ENCODE assay signal across 20 cellular contexts in the genomic region with DNA sequence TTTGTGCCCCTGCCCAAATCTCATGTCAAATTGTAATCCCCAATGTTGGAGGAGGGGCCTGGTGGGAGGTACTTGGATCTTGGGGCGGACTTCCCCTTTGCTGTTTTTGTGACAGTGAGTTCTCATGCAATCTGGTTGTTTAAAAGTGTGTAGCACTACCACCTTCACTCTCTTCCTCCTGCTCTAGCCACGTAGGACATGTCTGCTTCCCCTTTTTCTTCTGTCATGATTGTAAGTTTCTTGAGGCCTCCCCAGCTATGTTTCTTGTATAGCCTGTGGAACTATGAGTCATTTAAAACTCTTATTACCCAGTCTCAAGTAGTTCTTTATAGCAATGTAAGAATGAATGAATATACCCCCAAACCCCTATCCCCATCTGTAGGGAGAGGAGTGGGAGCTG.
"Had no signal": no experiment of that assay in that cellular context is flagged by ENCODE, and none has a peak within 500 bp of the region (broad histone marks: within the 10 kb centered on the region; RNA-seq: fewer than 3 reads in every experiment).

No MANE protein-coding gene starts in this region.

- H3K9me3 ChIP-seq: breast epithelium, right atrium auricular region, tibial artery had no signal

- H3K36me3 ChIP-seq: right atrium auricular region, tibial artery, WERI-Rb-1 had no signal

- ATAC-seq: activated T-cell treated with anti-CD3 and anti-CD28 coated beads, Interleukin-2, amount 50 U/mL, for 72 hours; left colon had no signal

- H3K4me1 ChIP-seq: breast epithelium, right atrium auricular region, tibial artery had no signal

- H3K27me3 ChIP-seq: breast epithelium, right atrium auricular region, tibial artery had no signal

- H3K27ac ChIP-seq: breast epithelium, right atrium auricular region, tibial artery, WERI-Rb-1 had no signal

- H3K4me3 ChIP-seq: breast epithelium, lung, right atrium auricular region, tibial artery had no signal

- DNase-seq: activated CD4-positive, alpha-beta T cell treated with anti-CD3 and anti-CD28 coated beads for 1 hour; activated CD4-positive, alpha-beta T cell treated with anti-CD3 and anti-CD28 coated beads, Interleukin-2, amount 50 U/mL, for 4 hours; activated effector memory CD4-positive, alpha-beta T cell treated with anti-CD3 and anti-CD28 coated beads, Interleukin-2, amount 50 U/mL, for 16 hours; activated T-cell treated with anti-CD3 and anti-CD28 coated beads, Interleukin-2, amount 50 U/mL, for 72 hours; cerebellar nuclear complex; cortex of kidney; erythroblast; hypothalamus; islet precursor cell; left colon; nephron progenitor cell; occipital lobe; stimulated activated CD4-positive, alpha-beta T cell treated with anti-CD3 and anti-CD28 coated beads, Interleukin-12 subunit alpha, Interleukin-12 subunit beta, amount 100 ng/mL, for 4 hours; stimulated activated CD4-positive, alpha-beta T cell treated with anti-CD3 and anti-CD28 coated beads, Interleukin-1b, Interleukin-23, amount 100 ng/mL, for 48 hours; stimulated activated naive CD4-positive, alpha-beta T cell treated with Interleukin-2 at 50 U/mL for 16 hours; tibial artery; WERI-Rb-1 had no signal
